In the genomic region with DNA sequence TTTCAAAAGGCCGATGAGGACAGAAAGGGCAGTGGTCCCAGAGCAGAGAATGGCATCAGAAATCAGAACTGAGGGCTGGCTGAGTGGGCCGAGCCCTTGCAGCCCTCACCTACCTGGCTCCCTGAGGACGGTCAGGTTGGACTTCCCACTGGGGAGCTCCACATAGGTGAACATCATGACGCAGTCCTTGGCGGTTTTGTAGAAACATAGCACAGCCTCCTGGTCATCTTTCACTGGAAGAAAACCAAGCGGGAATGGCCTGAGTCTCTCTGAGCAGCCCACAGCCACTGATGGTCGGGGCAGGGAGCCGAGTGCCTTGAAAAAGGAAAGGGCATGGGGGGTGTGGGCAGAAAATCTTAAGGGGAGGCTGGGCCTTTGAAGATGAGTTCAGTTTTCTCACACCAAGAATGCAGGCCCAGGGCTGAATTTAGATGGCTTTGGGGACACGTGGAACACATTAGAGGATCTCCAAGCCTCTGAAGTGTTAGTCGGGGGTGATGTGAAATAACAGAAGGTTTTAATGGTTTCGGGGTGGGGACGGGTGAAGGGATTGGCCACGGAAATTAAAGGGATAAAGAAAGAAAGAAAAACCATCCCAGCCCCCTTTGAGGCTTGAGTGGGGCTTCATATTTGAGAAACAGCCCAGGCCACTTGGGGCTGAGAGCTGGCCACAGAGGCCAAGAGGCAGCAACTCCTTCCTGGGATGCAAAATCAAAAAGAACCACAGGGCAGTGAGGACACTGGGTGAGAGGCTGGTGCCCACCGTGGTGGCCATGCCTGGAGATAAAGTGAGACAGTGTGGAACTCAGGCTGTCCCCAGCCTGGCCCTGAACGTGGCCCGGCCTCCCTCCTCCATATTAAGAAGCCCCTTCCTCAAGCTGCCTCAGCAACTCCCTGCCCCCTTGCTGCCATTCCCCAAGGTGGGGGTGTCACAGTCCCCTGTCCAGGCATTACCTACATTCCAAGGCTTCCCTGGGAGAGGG, we compare ENCODE assay signal across 29 cellular contexts.
"Had no signal": no experiment of that assay in that cellular context is flagged by ENCODE, and none has a peak within 500 bp of the region (broad histone marks: within the 10 kb centered on the region; RNA-seq: fewer than 3 reads in every experiment).

No MANE protein-coding gene starts in this region.

- H2AFZ ChIP-seq: parathyroid adenoma had no signal

- H3K9me3 ChIP-seq: esophagus squamous epithelium, lower lobe of right lung, psoas muscle, thoracic aorta, upper lobe of left lung, vagina had no signal

- H3K27me3 ChIP-seq: esophagus squamous epithelium, upper lobe of left lung, vagina had no signal

- H3K4me3 Mint-ChIP-seq: activated CD4-positive, alpha-beta memory T cell treated with anti-CD3 and anti-CD28 coated beads, Interleukin-2, amount 10 ng/mL, durations not matched to agents 7 days and 5 days; activated CD4-positive, alpha-beta T cell treated with anti-CD3 and anti-CD28 coated beads, Interleukin-2, amount 10 ng/mL, durations not matched to agents 7 days and 5 days; activated naive CD4-positive, alpha-beta T cell treated with anti-CD3 and anti-CD28 coated beads, Interleukin-2, amount 50 U/mL, for 24 hours; activated naive CD8-positive, alpha-beta T cell treated with anti-CD3 and anti-CD28 coated beads, Interleukin-2, amount 50 U/mL, for 24 hours; activated T-cell treated with anti-CD3 and anti-CD28 coated beads, Interleukin-2, amount 50 U/mL, for 4 hours; activated T-helper 17 cell treated with anti-CD3 and anti-CD28 coated beads, Interleukin-2, amount 50 U/mL, for 72 hours; dendritic cell treated with granulocyte-macrophage colony-stimulating factor and Interleukin-4, amounts not matched to agents 40 ng/mL and 50 ng/mL, for 4 days; T-helper 1 cell treated with Interleukin-12 subunit alpha and Interleukin-12 subunit beta and Interleukin-4 antibody, amounts not matched to agents 30 μg/mL and 1 μg/mL, for 36 hours had no signal

- DNase-seq: activated CD4-positive, alpha-beta memory T cell treated with anti-CD3 and anti-CD28 coated beads, Interleukin-2, amount 10 ng/mL, durations not matched to agents 7 days and 5 days; activated CD4-positive, alpha-beta T cell treated with anti-CD3 and anti-CD28 coated beads, Interleukin-2, amount 10 ng/mL, durations not matched to agents 7 days and 5 days; activated CD8-positive, alpha-beta memory T cell treated with anti-CD3 and anti-CD28 coated beads, Interleukin-2, amount 50 U/mL, for 48 hours; activated naive CD8-positive, alpha-beta T cell treated with anti-CD3 and anti-CD28 coated beads, Interleukin-2, amount 50 U/mL, for 24 hours; activated T-cell treated with anti-CD3 and anti-CD28 coated beads, Interleukin-2, amount 50 U/mL, for 4 hours; amygdala; central memory CD4-positive, alpha-beta T cell; esophagus squamous epithelium; foreskin melanocyte; kidney glomerular epithelial cell; lower lobe of right lung; mesendoderm; occipital lobe; stimulated activated naive CD4-positive, alpha-beta T cell; SW 1271; T1000; upper lobe of left lung; WERI-Rb-1 had no signal

- H3K9me3 Mint-ChIP-seq: activated CD4-positive, alpha-beta memory T cell treated with anti-CD3 and anti-CD28 coated beads, Interleukin-2, amount 10 ng/mL, durations not matched to agents 7 days and 5 days; activated CD4-positive, alpha-beta T cell treated with anti-CD3 and anti-CD28 coated beads, Interleukin-2, amount 10 ng/mL, durations not matched to agents 7 days and 5 days; activated naive CD4-positive, alpha-beta T cell treated with anti-CD3 and anti-CD28 coated beads, Interleukin-2, amount 50 U/mL, for 24 hours; activated naive CD8-positive, alpha-beta T cell treated with anti-CD3 and anti-CD28 coated beads, Interleukin-2, amount 50 U/mL, for 24 hours; activated T-cell treated with anti-CD3 and anti-CD28 coated beads, Interleukin-2, amount 50 U/mL, for 4 hours; activated T-helper 17 cell treated with anti-CD3 and anti-CD28 coated beads, Interleukin-2, amount 50 U/mL, for 72 hours; dendritic cell treated with granulocyte-macrophage colony-stimulating factor and Interleukin-4, amounts not matched to agents 40 ng/mL and 50 ng/mL, for 4 days; T-helper 1 cell treated with Interleukin-12 subunit alpha and Interleukin-12 subunit beta and Interleukin-4 antibody, amounts not matched to agents 30 μg/mL and 1 μg/mL, for 36 hours had no signal

- H3K27ac ChIP-seq: epithelial cell of prostate, esophagus squamous epithelium, lower lobe of right lung, parathyroid adenoma, psoas muscle, thoracic aorta, upper lobe of left lung, vagina, WERI-Rb-1 had no signal

- H3K9ac ChIP-seq: parathyroid adenoma had no signal

- H3K4me3 ChIP-seq: esophagus squamous epithelium, lower lobe of right lung, psoas muscle, thoracic aorta, upper lobe of left lung, vagina had no signal

- H3K27me3 Mint-ChIP-seq: activated naive CD4-positive, alpha-beta T cell treated with anti-CD3 and anti-CD28 coated beads, Interleukin-2, amount 50 U/mL, for 24 hours; activated naive CD8-positive, alpha-beta T cell treated with anti-CD3 and anti-CD28 coated beads, Interleukin-2, amount 50 U/mL, for 24 hours; activated T-helper 17 cell treated with anti-CD3 and anti-CD28 coated beads, Interleukin-2, amount 50 U/mL, for 72 hours had no signal

- H3K36me3 Mint-ChIP-seq: activated naive CD4-positive, alpha-beta T cell treated with anti-CD3 and anti-CD28 coated beads, Interleukin-2, amount 50 U/mL, for 24 hours had no signal

- H3K79me2 ChIP-seq: parathyroid adenoma had no signal

- H3K4me1 Mint-ChIP-seq: activated T-helper 17 cell treated with anti-CD3 and anti-CD28 coated beads, Interleukin-2, amount 50 U/mL, for 72 hours had no signal

- H3K36me3 ChIP-seq: WERI-Rb-1 had no signal

- H3K27ac Mint-ChIP-seq: activated CD4-positive, alpha-beta memory T cell treated with anti-CD3 and anti-CD28 coated beads, Interleukin-2, amount 10 ng/mL, durations not matched to agents 7 days and 5 days; activated CD4-positive, alpha-beta T cell treated with anti-CD3 and anti-CD28 coated beads, Interleukin-2, amount 10 ng/mL, durations not matched to agents 7 days and 5 days; activated naive CD4-positive, alpha-beta T cell treated with anti-CD3 and anti-CD28 coated beads, Interleukin-2, amount 50 U/mL, for 24 hours; activated naive CD8-positive, alpha-beta T cell treated with anti-CD3 and anti-CD28 coated beads, Interleukin-2, amount 50 U/mL, for 24 hours; activated T-helper 17 cell treated with anti-CD3 and anti-CD28 coated beads, Interleukin-2, amount 50 U/mL, for 72 hours; dendritic cell treated with granulocyte-macrophage colony-stimulating factor and Interleukin-4, amounts not matched to agents 40 ng/mL and 50 ng/mL, for 4 days; T-helper 1 cell treated with Interleukin-12 subunit alpha and Interleukin-12 subunit beta and Interleukin-4 antibody, amounts not matched to agents 30 μg/mL and 1 μg/mL, for 36 hours had no signal

- ATAC-seq: activated CD4-positive, CD25-positive, alpha-beta regulatory T cell treated with anti-CD3 and anti-CD28 coated beads, Interleukin-2, amount 50 U/mL, for 24 hours; activated naive CD8-positive, alpha-beta T cell treated with anti-CD3 and anti-CD28 coated beads, Interleukin-2, amount 50 U/mL, for 24 hours; activated T-cell treated with anti-CD3 and anti-CD28 coated beads, Interleukin-2, amount 50 U/mL, for 4 hours; activated T-helper 17 cell treated with anti-CD3 and anti-CD28 coated beads, Interleukin-2, amount 50 U/mL, for 72 hours; left lobe of liver; lower lobe of right lung; psoas muscle had no signal
